8 cellular contexts compared by ENCODE assay signal in the genomic region with DNA sequence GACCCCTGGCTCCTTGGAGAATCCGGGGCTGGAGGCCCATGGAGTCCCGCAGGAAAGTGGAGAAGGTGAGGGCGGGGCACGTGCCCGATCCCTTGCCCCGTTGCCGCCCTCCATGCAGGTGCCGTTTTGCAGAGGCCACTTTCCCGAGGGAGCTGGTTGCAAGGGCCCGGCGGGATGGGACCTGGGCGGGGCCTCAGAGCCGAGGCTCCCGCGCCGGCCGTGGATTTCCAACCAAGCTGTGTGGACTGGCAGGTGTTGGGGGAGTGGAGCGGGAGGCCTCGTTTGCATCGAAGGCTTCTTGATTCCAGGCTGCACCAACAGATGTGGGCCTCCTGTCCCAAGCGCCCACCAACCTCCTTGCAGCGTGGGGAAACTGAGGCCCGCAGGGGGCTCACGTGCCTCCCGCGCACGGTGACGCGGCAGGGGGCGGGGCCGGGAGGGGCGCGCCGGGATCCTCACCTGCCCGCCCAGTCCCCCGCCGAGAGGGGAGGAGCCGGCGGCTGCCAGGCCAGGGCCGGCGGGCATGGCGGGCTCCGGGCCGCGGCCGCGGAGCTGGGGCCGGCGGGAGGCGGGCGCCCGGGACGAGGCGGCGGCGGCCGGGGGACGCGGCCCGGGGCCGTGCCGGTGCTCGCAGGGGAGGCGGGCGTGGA. TPM values are rescaled to one million over a fixed set of nuclear protein-coding genes. Genes with fewer than 3 reads are reported as not detected.
DNase-seq lines count a peak whose midpoint lies in the region; ATAC-seq and TF ChIP-seq lines count a peak whose summit lies in the region.

No MANE protein-coding gene starts in this region.

- no peaks in the 10 kb centered on the region for H3K9me3 Mint-ChIP-seq in activated CD8-positive, alpha-beta memory T cell treated with anti-CD3 and anti-CD28 coated beads, Interleukin-2, amount 10 ng/mL, durations not matched to agents 7 days and 5 days (ENCODE audit: low read depth)

- peak; percentile 42 for ATAC-seq in activated CD8-positive, alpha-beta memory T cell treated with anti-CD3 and anti-CD28 coated beads, Interleukin-2, amount 10 ng/mL, durations not matched to agents 7 days and 5 days
- ATAC-seq in HG02798 (IDR thresholded peaks at IDR 0.05; ENCODE audit: poor library complexity, unreplicated experiment): no peak

- H3K27me3 ChIP-seq in ectodermal cell (ENCODE audit: control insufficient read depth, insufficient read depth, low read length, poor library complexity, severe bottlenecking): peaks cover 7% of the 10 kb centered on the region
- H3K27me3 ChIP-seq in muscle layer of duodenum (ENCODE audit: low read depth, low read length): no peaks in the 10 kb centered on the region

- POLR2A ChIA-PET in OCI-LY7 (lab: Charles Lee): interaction anchor here (0.5 kb wide), 1 partner anchor 31 kb away, joined by 4 read pairs; no protein-coding TSS in a partner anchor

- H3K4me2 ChIP-seq in OCI-LY7 (ENCODE audit: low read length): peak overlapping the region; percentile 57

- peak overlapping the region; percentile 72 for H3K4me3 Mint-ChIP-seq in activated CD8-positive, alpha-beta memory T cell treated with anti-CD3 and anti-CD28 coated beads, Interleukin-2, amount 10 ng/mL, durations not matched to agents 7 days and 5 days

- H3K4me3 ChIP-seq in OCI-LY7 (ENCODE audit: low read depth, low read length, poor library complexity, severe bottlenecking) (peak overlapping the region; percentile 44), ectodermal cell (ENCODE audit: insufficient read depth, low read depth, low read length) (peak overlapping the region; percentile 66), muscle layer of duodenum (ENCODE audit: low read depth in 1 of 2, low read length in 2 of 2) (peak overlapping the region; percentile 11 to 58)

- TF ChIP-seq CTCF in OCI-LY7 (conservative IDR thresholded peaks at IDR 0.05; ENCODE audit: low read length): no peak

- 10% methylated on average over 65 of the region's 65 CpGs for WGBS in ectodermal cell, 2 experiments

- no TSS peak for BruUV-seq in OCI-LY7 (replicated peaks; lab: Mats Ljungman, UMichigan)

- H3K36me3 ChIP-seq in OCI-LY7 (ENCODE audit: insufficient read depth, low read length) (no peaks in the 10 kb centered on the region), ectodermal cell (ENCODE audit: control insufficient read depth, insufficient read depth, low read length) (no peaks in the 10 kb centered on the region), muscle layer of duodenum (ENCODE audit: control insufficient read depth in 1 of 2, insufficient read depth in 2 of 2, low read length in 2 of 2) (peaks cover 4 to 5% of the 10 kb centered on the region in 2 donors)

- H2AFZ ChIP-seq in OCI-LY7 (ENCODE audit: low read length): no peak overlapping the region

- H3K27ac Mint-ChIP-seq in activated CD8-positive, alpha-beta memory T cell treated with anti-CD3 and anti-CD28 coated beads, Interleukin-2, amount 10 ng/mL, durations not matched to agents 7 days and 5 days: no peak overlapping the region

- H3K79me2 ChIP-seq in OCI-LY7 (ENCODE audit: insufficient read depth, low read depth, low read length): no peaks in the 10 kb centered on the region

- H4K20me1 ChIP-seq in OCI-LY7 (ENCODE audit: insufficient read depth, low read length): no peaks in the 10 kb centered on the region

- no peaks in the 10 kb centered on the region for H3K9me3 ChIP-seq in OCI-LY7 (ENCODE audit: low read length)
- H3K9me3 ChIP-seq in ectodermal cell (ENCODE audit: control insufficient read depth, low read length): no peaks in the 10 kb centered on the region
- H3K9me3 ChIP-seq in muscle layer of duodenum (ENCODE audit: control insufficient read depth in 1 of 2, low read length in 2 of 2): no peaks in the 10 kb centered on the region

- intact Hi-C loops in OCI-LY7 (cut with micrococcal nuclease; ENCODE audit: unreplicated experiment): no loop called here

- no peak for DNase-seq in activated CD8-positive, alpha-beta memory T cell treated with anti-CD3 and anti-CD28 coated beads, Interleukin-2, amount 10 ng/mL, durations not matched to agents 7 days and 5 days
- no peak for DNase-seq in activated CD8-positive, alpha-beta memory T cell treated with anti-CD3 and anti-CD28 coated beads, Interleukin-2, amount 50 U/mL, for 48 hours
- DNase-seq in OCI-LY7 (ENCODE audit: low spot score) (no peak), activated gamma-delta T cell treated with Interleukin-2 at 50 U/mL for 16 hours (no peak), DMS 273 treated with DMSO at 0.1 percent for 48 hours (lab: John Stamatoyannopoulos, UW) (no peak)

- peaks cover 22% of the 10 kb centered on the region for H3K36me3 Mint-ChIP-seq in activated CD8-positive, alpha-beta memory T cell treated with anti-CD3 and anti-CD28 coated beads, Interleukin-2, amount 10 ng/mL, durations not matched to agents 7 days and 5 days

- CTCF ChIA-PET in activated CD8-positive, alpha-beta memory T cell treated with anti-CD3 and anti-CD28 coated beads, Interleukin-2, amount 10 ng/mL, durations not matched to agents 7 days and 5 days (lab: Charles Lee): interaction anchor here (1.0 to 2.3 kb wide), 3 partner anchors 21 to 54 kb away, joined by 3 to 10 read pairs (median 6); no protein-coding TSS in a partner anchor
- CTCF ChIA-PET in OCI-LY7 (lab: Charles Lee; ENCODE audit: unreplicated experiment): no interaction called here

- H3K4me1 Mint-ChIP-seq in activated CD8-positive, alpha-beta memory T cell treated with anti-CD3 and anti-CD28 coated beads, Interleukin-2, amount 10 ng/mL, durations not matched to agents 7 days and 5 days: peaks cover 56% of the 10 kb centered on the region

- no peaks in the 10 kb centered on the region for H3K9me2 ChIP-seq in OCI-LY7 (ENCODE audit: insufficient read depth, low read length)

- H3K4me1 ChIP-seq in OCI-LY7 (ENCODE audit: insufficient read depth, low read length, poor library complexity, severe bottlenecking) (peaks cover 25% of the 10 kb centered on the region), ectodermal cell (ENCODE audit: control insufficient read depth, insufficient read depth, low read length) (no peaks in the 10 kb centered on the region), muscle layer of duodenum (ENCODE audit: control insufficient read depth in 1 of 2, insufficient read depth in 2 of 2, low read length in 2 of 2) (peaks cover 0 to 14% of the 10 kb centered on the region in 2 donors)

- H3K27ac ChIP-seq in OCI-LY7 (ENCODE audit: low read depth, low read length, poor library complexity, severe bottlenecking) (no peak overlapping the region), ectodermal cell (ENCODE audit: insufficient read depth, low read depth, low read length, poor library complexity, severe bottlenecking) (no peak overlapping the region), muscle layer of duodenum (ENCODE audit: low read length) (no peak overlapping the region)

- no peaks in the 10 kb centered on the region for H3K27me3 Mint-ChIP-seq in activated CD8-positive, alpha-beta memory T cell treated with anti-CD3 and anti-CD28 coated beads, Interleukin-2, amount 10 ng/mL, durations not matched to agents 7 days and 5 days

RNA-seq across cellular contexts. Expression of a gene that starts 24.9 kb away (rescaled TPM):
- 100 to 1,000 TPM in 1 of 2 experiments, 10 to 100 TPM in 1; 88.0 to 105 TPM for total RNA-seq in activated CD8-positive, alpha-beta memory T cell treated with anti-CD3 and anti-CD28 coated beads, Interleukin-2, amount 10 ng/mL, durations not matched to agents 7 days and 5 days
- 6.9 and 10.9 TPM in 2 replicates for total RNA-seq in OCI-LY7 (2014; rRNA removed; shearing (Covaris generic))
- 23.8 and 31.6 TPM in 2 replicates for total RNA-seq in OCI-LY7 (2022)
- 26.6 TPM for polyA plus RNA-seq in ectodermal cell (2013, experiment 1 of 4)
- polyA plus RNA-seq in ectodermal cell (2013, experiment 2 of 4): 26.3 TPM
- 18.4 TPM for polyA plus RNA-seq in ectodermal cell (2013, experiment 3 of 4)
- 19.3 TPM for polyA plus RNA-seq in ectodermal cell (2013, experiment 4 of 4)

RNA-seq across cellular contexts. Expression of a gene that starts 25.8 kb away (rescaled TPM):
- total RNA-seq in activated CD8-positive, alpha-beta memory T cell treated with anti-CD3 and anti-CD28 coated beads, Interleukin-2, amount 10 ng/mL, durations not matched to agents 7 days and 5 days: 100 to 1,000 TPM; 251 to 260 TPM
- total RNA-seq in OCI-LY7 (2014; rRNA removed; shearing (Covaris generic)): 77.1 and 85.3 TPM in 2 replicates
- 108 TPM in 2 replicates for total RNA-seq in OCI-LY7 (2022)
- 205 TPM for polyA plus RNA-seq in ectodermal cell (2013, experiment 1 of 4)
- polyA plus RNA-seq in ectodermal cell (2013, experiment 2 of 4): 222 TPM
- 187 TPM for polyA plus RNA-seq in ectodermal cell (2013, experiment 3 of 4)
- polyA plus RNA-seq in ectodermal cell (2013, experiment 4 of 4): 204 TPM
